Comparison of ENCODE assay signal across 8 cellular contexts in the genomic region with DNA sequence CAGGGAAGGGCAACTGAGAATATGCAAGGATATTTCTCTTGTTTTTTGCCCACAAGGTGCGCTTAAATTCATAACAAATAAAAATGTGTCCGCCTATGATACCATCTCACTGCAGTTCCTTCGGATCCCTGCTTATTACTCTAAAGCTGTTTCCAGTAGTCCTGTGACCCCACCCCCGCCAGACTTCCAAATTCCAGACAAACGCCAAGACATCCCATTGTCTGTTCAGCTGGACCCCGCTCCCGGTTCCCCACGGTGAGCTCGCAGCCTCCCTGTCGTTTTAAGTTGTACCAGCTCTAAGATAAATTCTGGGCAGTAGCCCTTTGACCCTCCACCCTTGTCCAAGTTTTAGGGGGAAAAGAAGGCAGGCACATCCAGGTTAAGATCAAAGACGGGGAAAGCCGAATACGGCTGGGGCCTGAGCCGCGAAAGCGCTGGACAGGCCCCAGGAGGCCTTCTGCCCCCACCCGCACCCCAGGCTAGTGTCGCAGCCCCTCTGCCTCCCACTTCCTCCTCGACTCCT. TPM values are rescaled to one million over a fixed set of nuclear protein-coding genes. Genes with fewer than 3 reads are reported as not detected.
DNase-seq lines count a peak whose midpoint lies in the region; ATAC-seq and TF ChIP-seq lines count a peak whose summit lies in the region.

No MANE protein-coding gene starts in this region.

- H3K27ac Mint-ChIP-seq in HFFc6, result peak overlapping the region; percentile 97
- peak overlapping the region; percentile 98 for H3K27ac Mint-ChIP-seq in activated CD4-positive, alpha-beta memory T cell treated with anti-CD3 and anti-CD28 coated beads, Interleukin-2, amount 10 ng/mL, durations not matched to agents 7 days and 5 days

- ATAC-seq in gastrocnemius medialis (peak; percentile 11 to 24), HG02759 (IDR thresholded peaks at IDR 0.05; ENCODE audit: unreplicated experiment) (no peak), GM21360 (IDR thresholded peaks at IDR 0.05; ENCODE audit: unreplicated experiment) (no peak)

- peaks cover 16% of the 10 kb centered on the region for H3K27me3 Mint-ChIP-seq in HFFc6 (ENCODE audit: insufficient read depth)
- no peaks in the 10 kb centered on the region for H3K27me3 Mint-ChIP-seq in activated CD4-positive, alpha-beta memory T cell treated with anti-CD3 and anti-CD28 coated beads, Interleukin-2, amount 10 ng/mL, durations not matched to agents 7 days and 5 days

- peak overlapping the region; percentile 88 for H3K27ac ChIP-seq in left ventricle myocardium inferior (replicated peaks)
- H3K27ac ChIP-seq in gastrocnemius medialis, result peak overlapping the region; percentile 90 to 96 (median 94)

- CTCF ChIA-PET in activated CD4-positive, alpha-beta memory T cell treated with anti-CD3 and anti-CD28 coated beads, Interleukin-2, amount 10 ng/mL, durations not matched to agents 7 days and 5 days (lab: Charles Lee), result interaction anchor here (0.6 to 9.0 kb wide), 17 partner anchors 8 to 319 kb away, joined by 3 to 144 read pairs (median 5); partner anchors contain the start of gene RPS15A

- H3K36me3 ChIP-seq in left ventricle myocardium inferior, result peaks cover 22% of the 10 kb centered on the region
- peaks cover 0 to 18% of the 10 kb centered on the region in 2 donors for H3K36me3 ChIP-seq in gastrocnemius medialis

- H3K9me3 Mint-ChIP-seq in HFFc6, result peaks cover 8% of the 10 kb centered on the region
- no peaks in the 10 kb centered on the region for H3K9me3 Mint-ChIP-seq in activated CD4-positive, alpha-beta memory T cell treated with anti-CD3 and anti-CD28 coated beads, Interleukin-2, amount 10 ng/mL, durations not matched to agents 7 days and 5 days

- peaks cover 72% of the 10 kb centered on the region for H3K4me1 Mint-ChIP-seq in HFFc6 (ENCODE audit: low read depth)
- H3K4me1 Mint-ChIP-seq in activated CD4-positive, alpha-beta memory T cell treated with anti-CD3 and anti-CD28 coated beads, Interleukin-2, amount 10 ng/mL, durations not matched to agents 7 days and 5 days, result peaks cover 79% of the 10 kb centered on the region

- TF ChIP-seq POLR2A in gastrocnemius medialis (IDR thresholded peaks at IDR 0.05), result no peak

- H3K9me3 ChIP-seq in left ventricle myocardium inferior (replicated peaks) (no peaks in the 10 kb centered on the region), gastrocnemius medialis (no peaks in the 10 kb centered on the region)

- peak overlapping the region; percentile 94 for H3K4me3 ChIP-seq in left ventricle myocardium inferior
- peak overlapping the region; percentile 91 to 96 (median 94) for H3K4me3 ChIP-seq in gastrocnemius medialis

- H3K4me3 Mint-ChIP-seq in HFFc6, result peak overlapping the region; percentile 97
- H3K4me3 Mint-ChIP-seq in activated CD4-positive, alpha-beta memory T cell treated with anti-CD3 and anti-CD28 coated beads, Interleukin-2, amount 10 ng/mL, durations not matched to agents 7 days and 5 days, result peak overlapping the region; percentile 96

- in situ Hi-C loops in gastrocnemius medialis (cut with MboI; ENCODE audit: low sequenced_read_pairs in 4 of 4), result no loop called here

- no peaks in the 10 kb centered on the region for H3K27me3 ChIP-seq in left ventricle myocardium inferior (ENCODE audit: low read depth)
- H3K27me3 ChIP-seq in gastrocnemius medialis, result no peaks in the 10 kb centered on the region

- DNase-seq in ELF-1 (ENCODE audit: low read depth, low spot score) (peak; percentile 58), HFFc6 (no peak), left ventricle myocardium inferior (no peak), gastrocnemius medialis (no peak)
- DNase-seq in activated CD4-positive, alpha-beta memory T cell treated with anti-CD3 and anti-CD28 coated beads, Interleukin-2, amount 10 ng/mL, durations not matched to agents 7 days and 5 days, result no peak
- no peak for DNase-seq in stimulated activated CD4-positive, alpha-beta T cell treated with anti-CD3 and anti-CD28 coated beads, Interleukin-4, amount 100 ng/mL, for 24 hours

- H3K36me3 Mint-ChIP-seq in HFFc6 (ENCODE audit: low read depth), result peaks cover 52% of the 10 kb centered on the region
- peaks cover 65% of the 10 kb centered on the region for H3K36me3 Mint-ChIP-seq in activated CD4-positive, alpha-beta memory T cell treated with anti-CD3 and anti-CD28 coated beads, Interleukin-2, amount 10 ng/mL, durations not matched to agents 7 days and 5 days (ENCODE audit: low read depth)

- peaks cover 73% of the 10 kb centered on the region for H3K4me1 ChIP-seq in left ventricle myocardium inferior
- peaks cover 53 to 61% of the 10 kb centered on the region in 2 donors for H3K4me1 ChIP-seq in gastrocnemius medialis

- TF ChIP-seq CTCF in HFFc6 (IDR thresholded peaks at IDR 0.05) (no peak), left ventricle myocardium inferior (IDR thresholded peaks at IDR 0.05; ENCODE audit: borderline replicate concordance) (no peak), gastrocnemius medialis (IDR thresholded peaks at IDR 0.05 in 4 of 5, conservative IDR thresholded peaks at IDR 0.05 in 1 of 5) (no peak)

- POLR2A ChIA-PET in activated CD4-positive, alpha-beta memory T cell treated with anti-CD3 and anti-CD28 coated beads, Interleukin-2, amount 10 ng/mL, durations not matched to agents 7 days and 5 days (lab: Charles Lee), result interaction anchor here (0.6 to 9.1 kb wide), 16 partner anchors 9 to 755 kb away, joined by 3 to 398 read pairs (median 5); partner anchors contain the start of genes COQ7, RPS15A, SMG1 and VPS35L

- intact Hi-C loops in left ventricle myocardium inferior (cut with micrococcal nuclease) (no loop called here), gastrocnemius medialis (cut with DNase I; ENCODE audit: low total_unique reads) (loop anchor here (1.0 to 10.0 kb wide), 5 partner anchors 10 to 1084 kb away; partner anchors contain the start of genes CCP110, GDE1, GPRC5B and RPS15A)

RNA-seq across cellular contexts. Expression of gene ARL6IP1, which starts 0.6 kb away (rescaled TPM):
- total RNA-seq in HFFc6 (2021; fragmentation: NEBNext Ultra II Directional; extraction: Animal tissue kit (Norgen Biotek cat#: 25700)), result 100 to 1,000 TPM in 5 of 6 experiments, 10 to 100 TPM in 1; 92.4 to 163 (median 147) TPM
- 100 to 1,000 TPM; 264 to 277 TPM for total RNA-seq in activated CD4-positive, alpha-beta memory T cell treated with anti-CD3 and anti-CD28 coated beads, Interleukin-2, amount 10 ng/mL, durations not matched to agents 7 days and 5 days
- total RNA-seq in left ventricle myocardium inferior, result 22.5 TPM
- total RNA-seq in gastrocnemius medialis, result 10 to 100 TPM; 25.2 to 40.5 (median 37.5) TPM

RNA-seq across cellular contexts. Expression of gene RPS15A, which starts 10.6 kb away (rescaled TPM):
- total RNA-seq in HFFc6 (2021; fragmentation: NEBNext Ultra II Directional; extraction: Animal tissue kit (Norgen Biotek cat#: 25700)), result 1,000 to 10,000 TPM; 1,092 to 1,264 (median 1,201) TPM
- total RNA-seq in activated CD4-positive, alpha-beta memory T cell treated with anti-CD3 and anti-CD28 coated beads, Interleukin-2, amount 10 ng/mL, durations not matched to agents 7 days and 5 days, result 1,000 to 10,000 TPM; 1,725 to 1,747 TPM
- total RNA-seq in left ventricle myocardium inferior (683 TPM), gastrocnemius medialis (1,000 to 10,000 TPM; 1,340 to 2,259 (median 1,706) TPM)

Comparison
In these comparisons a context has a peak if more than half of its experiments do, and no peak if none do; other contexts are left out.
1. ATAC-seq: peak in gastrocnemius medialis (2 of 2); none in HG02759 (single experiment) and GM21360 (single experiment).